Comparison of ENCODE assay signal across 16 cellular contexts in genomic region chr15:59388670-59389069, GRCh38. TPM values are rescaled to one million over a fixed set of nuclear protein-coding genes. Genes with fewer than 3 reads are reported as not detected.
DNase-seq lines count a peak whose midpoint lies in the region; ATAC-seq, FAIRE-seq and TF ChIP-seq lines count a peak whose summit lies in the region.
"Had no signal": no experiment of that assay in that cellular context is flagged by ENCODE, and none has a peak within 500 bp of the region (broad histone marks: within the 10 kb centered on the region; RNA-seq: fewer than 3 reads in every experiment).

No MANE protein-coding gene starts in this region.

- FAIRE-seq in small intestine (lab: Jason Lieb, UNC), result no peak
- FAIRE-seq: RCC 7860 had no signal

- H3K36me3 Mint-ChIP-seq in activated CD8-positive, alpha-beta memory T cell treated with anti-CD3 and anti-CD28 coated beads, Interleukin-2, amount 10 ng/mL, durations not matched to agents 7 days and 5 days, result peaks cover 5% of the 10 kb centered on the region

- peaks cover 10% of the 10 kb centered on the region for H3K27me3 Mint-ChIP-seq in activated CD8-positive, alpha-beta memory T cell treated with anti-CD3 and anti-CD28 coated beads, Interleukin-2, amount 10 ng/mL, durations not matched to agents 7 days and 5 days

- no peak overlapping the region for H3K27ac Mint-ChIP-seq in activated CD8-positive, alpha-beta memory T cell treated with anti-CD3 and anti-CD28 coated beads, Interleukin-2, amount 10 ng/mL, durations not matched to agents 7 days and 5 days
- H3K27ac Mint-ChIP-seq: CD4-positive, alpha-beta T cell; endodermal cell had no signal

- WGBS in small intestine, 3 donors, result 81 to 84% (median 83%) methylated on average over 3 of the region's 3 CpGs

- CTCF ChIA-PET in activated CD8-positive, alpha-beta memory T cell treated with anti-CD3 and anti-CD28 coated beads, Interleukin-2, amount 10 ng/mL, durations not matched to agents 7 days and 5 days (lab: Charles Lee), result interaction anchor here (1.5 to 1.6 kb wide), 2 partner anchors 31 to 104 kb away, joined by 4 to 6 read pairs; no protein-coding TSS in a partner anchor

- H3K9me3 ChIP-seq in RWPE2 (ENCODE audit: severe bottlenecking) (no peaks in the 10 kb centered on the region), small intestine (ENCODE audit: control insufficient read depth, low read depth) (no peaks in the 10 kb centered on the region)
- H3K9me3 ChIP-seq: prostate gland had no signal

- ATAC-seq in RWPE2 (ENCODE audit: low read depth) (peak; percentile 86), GM19328 (IDR thresholded peaks at IDR 0.05; ENCODE audit: unreplicated experiment) (no peak)
- ATAC-seq in activated CD8-positive, alpha-beta memory T cell treated with anti-CD3 and anti-CD28 coated beads, Interleukin-2, amount 10 ng/mL, durations not matched to agents 7 days and 5 days, result no peak
- ATAC-seq: stimulated activated naive CD8-positive, alpha-beta T cell treated with anti-CD3 and anti-CD28 coated beads, Interleukin-15, Interleukin-2, amounts not matched to agents 100 U/mL and 50 U/mL, for 24 hours had no signal

- peaks cover 8% of the 10 kb centered on the region for H3K4me1 ChIP-seq in RWPE2 (ENCODE audit: insufficient read depth, poor library complexity, severe bottlenecking)
- no peaks in the 10 kb centered on the region for H3K4me1 ChIP-seq in small intestine (ENCODE audit: control insufficient read depth in 2 of 2, insufficient read depth in 1 of 2, low read depth in 1 of 2, low read length in 1 of 2)
- H3K4me1 ChIP-seq: prostate gland had no signal

- H3K9me3 Mint-ChIP-seq in activated CD8-positive, alpha-beta memory T cell treated with anti-CD3 and anti-CD28 coated beads, Interleukin-2, amount 10 ng/mL, durations not matched to agents 7 days and 5 days (ENCODE audit: low read depth), result no peaks in the 10 kb centered on the region
- H3K9me3 Mint-ChIP-seq: CD4-positive, alpha-beta T cell; endodermal cell had no signal

- H3K27ac ChIP-seq in RWPE2 (ENCODE audit: poor library complexity, severe bottlenecking) (peak overlapping the region; percentile 6), small intestine (ENCODE audit: low read depth in 1 of 2, low read length in 1 of 2) (no peak overlapping the region)
- H3K27ac ChIP-seq: prostate gland had no signal

- DNase-seq in AG09309 (ENCODE audit: low read depth), result peak; percentile 16
- peak; percentile 14 for DNase-seq in H4 (ENCODE audit: low spot score)
- no peak for DNase-seq in RWPE2 (ENCODE audit: low spot score)
- peak; percentile 22 for DNase-seq in fibroblast of the conjunctiva (ENCODE audit: low read depth)
- no peak for DNase-seq in stimulated activated CD4-positive, alpha-beta T cell treated with anti-CD3 and anti-CD28 coated beads, Interleukin-4, amount 100 ng/mL, for 1 hour
- DNase-seq in small intestine, result no peak
- DNase-seq in activated CD8-positive, alpha-beta memory T cell treated with anti-CD3 and anti-CD28 coated beads, Interleukin-2, amount 10 ng/mL, durations not matched to agents 7 days and 5 days, result no peak
- DNase-seq: anterior cingulate cortex; CD4-positive, alpha-beta T cell; endodermal cell; NCI-H2171 treated with DMSO at 0.1 percent for 48 hours; stimulated activated CD4-positive, alpha-beta T cell treated with anti-CD3 and anti-CD28 coated beads, Interleukin-4, amount 100 ng/mL, for 24 hours; stimulated activated naive CD8-positive, alpha-beta T cell treated with anti-CD3 and anti-CD28 coated beads, Interleukin-15, Interleukin-2, amounts not matched to agents 100 U/mL and 50 U/mL, for 24 hours had no signal

- H3K4me1 Mint-ChIP-seq in activated CD8-positive, alpha-beta memory T cell treated with anti-CD3 and anti-CD28 coated beads, Interleukin-2, amount 10 ng/mL, durations not matched to agents 7 days and 5 days, result peaks cover 19% of the 10 kb centered on the region
- H3K4me1 Mint-ChIP-seq: endodermal cell had no signal

- H3K4me3 ChIP-seq in AG09309 (ENCODE audit: control insufficient read depth, low read depth, low read length) (no peak overlapping the region), RWPE2 (ENCODE audit: severe bottlenecking) (no peak overlapping the region), small intestine (ENCODE audit: low read depth in 1 of 2, low read length in 2 of 2) (no peak overlapping the region)
- H3K4me3 ChIP-seq: prostate gland had no signal

- no peak for TF ChIP-seq CTCF in AG09309 (IDR thresholded peaks at IDR 0.05; ENCODE audit: control insufficient read depth, insufficient read depth, low read depth, low read length, missing control alignments)
- no peak for TF ChIP-seq CTCF in RWPE2 (IDR thresholded peaks at IDR 0.05; ENCODE audit: poor library complexity, severe bottlenecking)

- H3K4me3 Mint-ChIP-seq in activated CD8-positive, alpha-beta memory T cell treated with anti-CD3 and anti-CD28 coated beads, Interleukin-2, amount 10 ng/mL, durations not matched to agents 7 days and 5 days, result no peak overlapping the region
- H3K4me3 Mint-ChIP-seq: CD4-positive, alpha-beta T cell; endodermal cell had no signal

- H3K27me3 ChIP-seq in RWPE2 (ENCODE audit: insufficient read depth, poor library complexity, severe bottlenecking) (no peaks in the 10 kb centered on the region), small intestine (ENCODE audit: control insufficient read depth in 2 of 2, insufficient read depth in 2 of 2, low read length in 2 of 2) (no peaks in the 10 kb centered on the region)

- H3K36me3 ChIP-seq in RWPE2 (ENCODE audit: low read depth) (no peaks in the 10 kb centered on the region), small intestine (ENCODE audit: control insufficient read depth in 2 of 2, insufficient read depth in 2 of 2, low read length in 2 of 2) (no peaks in the 10 kb centered on the region)
- H3K36me3 ChIP-seq: prostate gland had no signal

RNA-seq across cellular contexts. Expression of gene MYO1E, which starts 16.0 kb away (rescaled TPM):
- 9.2 and 18.4 TPM in 2 replicates for total RNA-seq in H4 (2014; rRNA removed; shearing (Covaris generic))
- polyA plus RNA-seq in small intestine, result 100 to 1,000 TPM in 1 of 3 donors, 10 to 100 TPM in 2; 32.3 to 122 (median 85.9) TPM
- total RNA-seq in activated CD8-positive, alpha-beta memory T cell treated with anti-CD3 and anti-CD28 coated beads, Interleukin-2, amount 10 ng/mL, durations not matched to agents 7 days and 5 days, result 100 to 1,000 TPM in 1 of 2 experiments, 10 to 100 TPM in 1; 60.3 to 224 TPM

RNA-seq across cellular contexts. Expression of gene FAM81A, which starts 49.3 kb away (rescaled TPM):
- 3.9 and 5.6 TPM in 2 replicates for total RNA-seq in H4 (2014; rRNA removed; shearing (Covaris generic))
- polyA plus RNA-seq in small intestine, result 1 to 10 TPM in 2 of 3 donors, not detected in 1; 1.1 to 2.7 TPM
- 1 to 10 TPM; 2.5 to 3.7 TPM for total RNA-seq in activated CD8-positive, alpha-beta memory T cell treated with anti-CD3 and anti-CD28 coated beads, Interleukin-2, amount 10 ng/mL, durations not matched to agents 7 days and 5 days
- total RNA-seq: CD4-positive, alpha-beta T cell had no signal

Comparison
In these comparisons a context has a peak if more than half of its experiments do, and no peak if none do; other contexts are left out.
1. DNase-seq: peak in AG09309 (single experiment), H4 (single experiment) and fibroblast of the conjunctiva (single experiment); none in RWPE2 (single experiment), stimulated activated CD4-positive, alpha-beta T cell treated with anti-CD3 and anti-CD28 coated beads, Interleukin-4, amount 100 ng/mL, for 1 hour (single experiment), small intestine (single experiment) and activated CD8-positive, alpha-beta memory T cell treated with anti-CD3 and anti-CD28 coated beads, Interleukin-2, amount 10 ng/mL, durations not matched to agents 7 days and 5 days (single experiment).